In genomic region chr20:57397693-57398108, GRCh38 we compare ENCODE assay signal across 8 cellular contexts. TPM values are rescaled to one million over a fixed set of nuclear protein-coding genes. Genes with fewer than 3 reads are reported as not detected.
DNase-seq lines count a peak whose midpoint lies in the region; ATAC-seq, FAIRE-seq and TF ChIP-seq lines count a peak whose summit lies in the region.

No MANE protein-coding gene starts in this region.

- H3K79me2 ChIP-seq in HepG2 (ENCODE audit: insufficient read depth, low read length) = peaks cover 5% of the 10 kb centered on the region

- DNase-seq in activated T-cell treated with anti-CD3 and anti-CD28 coated beads for 4 hours (peak; percentile 41), HepG2 (ENCODE audit: low spot score) (no peak), type B pancreatic cell (ENCODE audit: extremely low spot score, unreplicated experiment) (no peak), tibial artery (no peak), NCI-H446 (lab: John Stamatoyannopoulos, UW) (no peak)

- 86% methylated on average over 13 of the region's 13 CpGs for WGBS in HepG2 (ENCODE audit: low lambda C conversion rate)

- no TSS peak for BruUV-seq in HepG2 (replicated peaks; lab: Mats Ljungman, UMichigan)

- peaks cover 37% of the 10 kb centered on the region for H3K4me1 Mint-ChIP-seq in type B pancreatic cell (ENCODE audit: unreplicated experiment)

- H3K27ac Mint-ChIP-seq in type B pancreatic cell = no peak overlapping the region

- H3K4me2 ChIP-seq in HepG2 (ENCODE audit: low read depth, low read length) = no peak overlapping the region

- POLR2A ChIA-PET in HepG2 (lab: Yijun Ruan, JAX) = no interaction called here

- TF ChIP-seq EP300 in HepG2 (IDR thresholded peaks at IDR 0.05; ENCODE audit: low read depth in 2 of 2, low read length in 2 of 2) (no peak), HepG2 (CRISPR knock-in tag; IDR thresholded peaks at IDR 0.05; ENCODE audit: borderline replicate concordance) (no peak)

- no peak for TF ChIP-seq RAD21 in HepG2 (CRISPR knock-in tag; IDR thresholded peaks at IDR 0.05)

- in situ Hi-C loops in HepG2 (cut with HindIII; ENCODE audit: extremely low pct_ligation_motif_present, low pct_unique_long_range_greater_than_20kb) = loop anchor here (25.0 kb wide), 1 partner anchor 815 kb away; no protein-coding TSS in a partner anchor

- no peak for TF ChIP-seq POLR2A in HepG2 (IDR thresholded peaks at IDR 0.05; ENCODE audit: insufficient read depth in 1 of 2, low read depth in 2 of 2, low read length in 2 of 2)

- intact Hi-C loops in HepG2 (cut with micrococcal nuclease; ENCODE audit: unreplicated experiment) = no loop called here
- intact Hi-C loops in tibial artery (cut with DNase I; ENCODE audit: low total_unique reads) = no loop called here

- CTCF ChIA-PET in HepG2 (lab: Yijun Ruan, JAX; ENCODE audit: low intra/inter-chr PET ratio, low total read pairs) = no interaction called here

- H3K36me3 Mint-ChIP-seq in type B pancreatic cell = peaks cover 12% of the 10 kb centered on the region

- H3K9me3 Mint-ChIP-seq in type B pancreatic cell = no peaks in the 10 kb centered on the region

- H3K4me3 ChIP-seq in HepG2 (replicated peaks in 1 of 3; ENCODE audit: insufficient read depth in 1 of 3, low read depth in 2 of 3, low read length in 3 of 3) (no peak overlapping the region), tibial artery (no peak overlapping the region)

- TF ChIP-seq CTCF in HepG2 (CRISPR knock-in tag; IDR thresholded peaks at IDR 0.05) = no peak
- TF ChIP-seq CTCF in type B pancreatic cell (conservative IDR thresholded peaks at IDR 0.05) = no peak
- no peak for TF ChIP-seq CTCF in tibial artery (IDR thresholded peaks at IDR 0.05)

- H3K27me3 Mint-ChIP-seq in type B pancreatic cell = no peaks in the 10 kb centered on the region

- H3K4me3 Mint-ChIP-seq in type B pancreatic cell = peak overlapping the region; percentile 18

- peak; percentile 70 for FAIRE-seq in HepG2 (lab: Jason Lieb, UNC)

- H3K36me3 ChIP-seq in HepG2 (replicated peaks in 1 of 2; ENCODE audit: control insufficient read depth in 1 of 2, insufficient read depth in 2 of 2, low read length in 2 of 2) (peaks cover 24 to 71% of the 10 kb centered on the region in 2 experiments), tibial artery (peaks cover 0 to 46% (median 33%) of the 10 kb centered on the region in 3 donors)

- H4K20me1 ChIP-seq in HepG2 (ENCODE audit: insufficient read depth, low read length) = no peaks in the 10 kb centered on the region; the same call in 1 of the 2 replicates

- no peaks in the 10 kb centered on the region for H3K9me3 ChIP-seq in HepG2 (ENCODE audit: low read length)
- no peaks in the 10 kb centered on the region for H3K9me3 ChIP-seq in tibial artery

- H3K9ac ChIP-seq in HepG2 (ENCODE audit: insufficient read depth, low read depth, low read length) = no peak overlapping the region

- H3K27me3 ChIP-seq in HepG2 (ENCODE audit: control insufficient read depth in 1 of 2, insufficient read depth in 2 of 2, low read length in 2 of 2) (no peaks in the 10 kb centered on the region), tibial artery (no peaks in the 10 kb centered on the region)

- ATAC-seq in GM18498 (IDR thresholded peaks at IDR 0.05; ENCODE audit: unreplicated experiment) (peak; percentile 18), HG03175 (IDR thresholded peaks at IDR 0.05; ENCODE audit: unreplicated experiment) (peak; percentile 6), HepG2 (no peak), GM18520 (IDR thresholded peaks at IDR 0.05; ENCODE audit: unreplicated experiment) (no peak)

- H3K27ac ChIP-seq in HepG2 (ENCODE audit: extremely low read length, insufficient read depth, low read length) = no peak overlapping the region
- no peak overlapping the region for H3K27ac ChIP-seq in tibial artery

- H3K4me1 ChIP-seq in HepG2 (ENCODE audit: insufficient read depth, low read length) (peaks cover 8% of the 10 kb centered on the region), tibial artery (peaks cover 0 to 77% (median 56%) of the 10 kb centered on the region in 4 donors)

- no peak overlapping the region for H2AFZ ChIP-seq in HepG2 (ENCODE audit: low read length)

TF ChIP-seq in HepG2, 621 proteins besides CTCF, POLR2A, EP300 and RAD21:
- TF ChIP-seq ZSCAN30 (CRISPR knock-in tag; IDR thresholded peaks at IDR 0.05) (no peak), HES4 (CRISPR knock-in tag; IDR thresholded peaks at IDR 0.05; ENCODE audit: borderline replicate concordance) (0 out of 2 replicates have a peak, but pooled peaks have one; percentile 47)
TF ChIP-seq in HepG2: peak in this region for 1.

RNA-seq across cellular contexts. Expression of gene RBM38, which starts 6.5 kb away (rescaled TPM):
- total RNA-seq in HepG2 (2016; rRNA removed; fragmentation: Illumina TruSeq; extraction: Trizol) (29.6 and 34.2 TPM in 2 replicates), type B pancreatic cell (ENCODE audit: low replicate concordance) (15.2 and 26.5 TPM in 2 replicates)
- 29.5 and 32.8 TPM in 2 replicates for total RNA-seq in HepG2 (2016; cell fraction: cytosol; rRNA removed; fragmentation: Illumina TruSeq; extraction: Trizol; ENCODE audit: low read depth)
- total RNA-seq in HepG2 (2016; cell fraction: insoluble cytoplasmic fraction; rRNA removed; fragmentation: Illumina TruSeq; extraction: Trizol) = 24.0 and 34.3 TPM in 2 replicates
- 69.5 and 80.5 TPM in 2 replicates for total RNA-seq in HepG2 (2016; cell fraction: membrane; rRNA removed; fragmentation: Illumina TruSeq; extraction: Trizol)
- total RNA-seq in HepG2 (2016; cell fraction: nucleus; rRNA removed; fragmentation: Illumina TruSeq; extraction: Trizol) = 16.2 and 19.5 TPM in 2 replicates
- 24.2 and 30.0 TPM in 2 replicates for polyA plus RNA-seq in HepG2 (2011; rRNA removed)
- 25.8 and 35.6 TPM in 2 replicates for polyA plus RNA-seq in HepG2 (2011; cell fraction: cytosol; rRNA removed)
- 24.4 and 25.9 TPM in 2 replicates for polyA plus RNA-seq in HepG2 (2011; cell fraction: nucleus; rRNA removed)
- polyA plus RNA-seq in HepG2 (2012) = 13.9 and 24.8 TPM in 2 replicates
- 44.0 and 53.1 TPM in 2 replicates for polyA plus RNA-seq in HepG2 (2016; cell fraction: cytosol; fragmentation: Illumina TruSeq; extraction: Trizol; ENCODE audit: low read depth)
- 40.7 and 50.0 TPM in 2 replicates for polyA plus RNA-seq in HepG2 (2016; cell fraction: insoluble cytoplasmic fraction; fragmentation: Illumina TruSeq; extraction: Trizol; ENCODE audit: low read depth)
- 80.4 and 89.1 TPM in 2 replicates for polyA plus RNA-seq in HepG2 (2016; cell fraction: membrane; fragmentation: Illumina TruSeq; extraction: Trizol; ENCODE audit: low read depth)
- 34.0 and 39.8 TPM in 2 replicates for polyA plus RNA-seq in HepG2 (2016; cell fraction: nucleus; fragmentation: Illumina TruSeq; extraction: Trizol; ENCODE audit: insufficient read depth, low read depth)
- polyA minus RNA-seq in HepG2 (2011; rRNA and poly(A)+ RNA removed; ENCODE audit: low replicate concordance) = 9.8 and 33.7 TPM in 2 replicates
- polyA minus RNA-seq in HepG2 (2011; cell fraction: cytosol; rRNA and poly(A)+ RNA removed) = 16.2 and 17.4 TPM in 2 replicates
- 6.2 and 7.1 TPM in 2 replicates for polyA minus RNA-seq in HepG2 (2011; cell fraction: nucleus; rRNA and poly(A)+ RNA removed)

RNA-seq across cellular contexts. Expression of gene RAE1, which starts 46.6 kb away (rescaled TPM):
- total RNA-seq in HepG2 (2016; rRNA removed; fragmentation: Illumina TruSeq; extraction: Trizol) (72.9 and 84.7 TPM in 2 replicates), type B pancreatic cell (ENCODE audit: low replicate concordance) (38.2 and 46.5 TPM in 2 replicates)
- total RNA-seq in HepG2 (2016; cell fraction: cytosol; rRNA removed; fragmentation: Illumina TruSeq; extraction: Trizol; ENCODE audit: low read depth) = 7.0 TPM in 2 replicates
- total RNA-seq in HepG2 (2016; cell fraction: insoluble cytoplasmic fraction; rRNA removed; fragmentation: Illumina TruSeq; extraction: Trizol) = 69.1 and 75.0 TPM in 2 replicates
- 12.7 and 13.6 TPM in 2 replicates for total RNA-seq in HepG2 (2016; cell fraction: membrane; rRNA removed; fragmentation: Illumina TruSeq; extraction: Trizol)
- total RNA-seq in HepG2 (2016; cell fraction: nucleus; rRNA removed; fragmentation: Illumina TruSeq; extraction: Trizol) = 52.3 and 56.5 TPM in 2 replicates
- 29.2 and 36.1 TPM in 2 replicates for polyA plus RNA-seq in HepG2 (2011; rRNA removed)
- polyA plus RNA-seq in HepG2 (2011; cell fraction: cytosol; rRNA removed) = 38.8 and 67.0 TPM in 2 replicates
- polyA plus RNA-seq in HepG2 (2011; cell fraction: nucleus; rRNA removed) = 104 and 106 TPM in 2 replicates
- 40.7 and 46.9 TPM in 2 replicates for polyA plus RNA-seq in HepG2 (2012)
- polyA plus RNA-seq in HepG2 (2016; cell fraction: cytosol; fragmentation: Illumina TruSeq; extraction: Trizol; ENCODE audit: low read depth) = 5.7 and 6.3 TPM in 2 replicates
- polyA plus RNA-seq in HepG2 (2016; cell fraction: insoluble cytoplasmic fraction; fragmentation: Illumina TruSeq; extraction: Trizol; ENCODE audit: low read depth) = 85.9 and 97.1 TPM in 2 replicates
- polyA plus RNA-seq in HepG2 (2016; cell fraction: membrane; fragmentation: Illumina TruSeq; extraction: Trizol; ENCODE audit: low read depth) = 6.4 and 8.4 TPM in 2 replicates
- 70.0 and 74.0 TPM in 2 replicates for polyA plus RNA-seq in HepG2 (2016; cell fraction: nucleus; fragmentation: Illumina TruSeq; extraction: Trizol; ENCODE audit: insufficient read depth, low read depth)
- polyA minus RNA-seq in HepG2 (2011; rRNA and poly(A)+ RNA removed; ENCODE audit: low replicate concordance) = 47.5 and 58.8 TPM in 2 replicates
- 20.8 and 32.8 TPM in 2 replicates for polyA minus RNA-seq in HepG2 (2011; cell fraction: cytosol; rRNA and poly(A)+ RNA removed)
- 119 and 124 TPM in 2 replicates for polyA minus RNA-seq in HepG2 (2011; cell fraction: nucleus; rRNA and poly(A)+ RNA removed)

Comparison
In these comparisons a context has a peak if more than half of its experiments do, and no peak if none do; other contexts are left out.
1. ATAC-seq: peak in GM18498 (single experiment) and HG03175 (single experiment); none in HepG2 (single experiment) and GM18520 (single experiment).